ENCODE assay signal across 13 cellular contexts in the genomic region with DNA sequence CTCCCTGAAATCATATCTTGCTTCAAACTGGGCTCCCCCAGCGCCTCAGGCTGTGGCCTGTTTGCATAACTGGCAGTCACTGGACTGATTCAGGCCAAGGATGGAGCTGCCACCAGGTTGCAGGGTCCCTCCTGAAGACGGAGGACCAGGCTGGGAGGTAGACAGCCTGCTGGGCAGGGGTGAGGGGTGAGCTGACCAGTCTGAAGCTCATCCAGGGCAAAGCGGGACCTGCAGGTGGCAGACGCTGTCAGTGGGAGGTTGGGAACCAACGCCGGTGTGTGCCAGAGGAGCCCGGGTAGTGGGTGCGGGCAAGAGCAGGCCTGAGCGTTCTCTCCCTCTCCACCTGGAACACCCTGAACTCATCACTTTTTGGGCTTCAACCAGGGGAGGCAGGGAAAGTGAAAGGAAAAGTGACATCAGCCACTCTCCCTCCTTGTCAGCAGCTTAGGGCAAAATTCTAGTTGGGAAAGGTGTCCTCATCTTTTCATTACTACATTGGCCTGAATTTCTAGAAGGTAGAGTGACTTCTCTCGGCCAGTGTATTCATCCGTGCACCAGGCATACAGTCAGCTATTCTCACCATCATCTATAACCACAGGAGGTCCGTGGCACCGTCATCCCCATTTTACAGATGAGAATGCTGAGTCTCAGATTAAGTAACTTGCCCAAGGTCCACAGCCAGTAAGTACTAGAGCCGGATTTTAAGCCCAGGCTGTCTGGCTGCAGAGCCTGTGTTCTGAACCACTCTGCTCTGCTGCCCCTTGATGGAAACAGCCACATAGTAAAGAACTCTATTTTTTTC.
DNase-seq lines count a peak whose midpoint lies in the region; ATAC-seq and TF ChIP-seq lines count a peak whose summit lies in the region.
"Had no signal": no experiment of that assay in that cellular context is flagged by ENCODE, and none has a peak within 500 bp of the region (broad histone marks: within the 10 kb centered on the region; RNA-seq: fewer than 3 reads in every experiment).

No MANE protein-coding gene starts in this region.

- intact Hi-C loops in activated CD8-positive, alpha-beta T cell treated with anti-CD3 and anti-CD28 coated beads for 36 hours (cut with micrococcal nuclease) = no loop called here
- intact Hi-C loops in spleen (cut with DNase I; ENCODE audit: low total_unique reads) = no loop called here

- no peaks in the 10 kb centered on the region for H3K27me3 Mint-ChIP-seq in activated CD8-positive, alpha-beta memory T cell treated with anti-CD3 and anti-CD28 coated beads, Interleukin-2, amount 10 ng/mL, durations not matched to agents 7 days and 5 days
- H3K27me3 Mint-ChIP-seq in activated CD8-positive, alpha-beta T cell treated with anti-CD3 and anti-CD28 coated beads for 36 hours = no peaks in the 10 kb centered on the region

- no peak for TF ChIP-seq POLR2A in spleen (IDR thresholded peaks at IDR 0.05)

- H3K4me1 ChIP-seq in foreskin keratinocyte = peaks cover 7% of the 10 kb centered on the region
- H3K4me1 ChIP-seq in spleen = peaks cover 23 to 99% (median 81%) of the 10 kb centered on the region in 6 donors

- no peaks in the 10 kb centered on the region for H3K9me3 Mint-ChIP-seq in activated CD8-positive, alpha-beta memory T cell treated with anti-CD3 and anti-CD28 coated beads, Interleukin-2, amount 10 ng/mL, durations not matched to agents 7 days and 5 days (ENCODE audit: low read depth)
- no peaks in the 10 kb centered on the region for H3K9me3 Mint-ChIP-seq in activated CD8-positive, alpha-beta T cell treated with anti-CD3 and anti-CD28 coated beads for 36 hours

- H3K4me1 Mint-ChIP-seq in activated CD8-positive, alpha-beta memory T cell treated with anti-CD3 and anti-CD28 coated beads, Interleukin-2, amount 10 ng/mL, durations not matched to agents 7 days and 5 days = peaks cover 81% of the 10 kb centered on the region
- H3K4me1 Mint-ChIP-seq in activated CD8-positive, alpha-beta T cell treated with anti-CD3 and anti-CD28 coated beads for 36 hours (ENCODE audit: low read depth) = peaks cover 66% of the 10 kb centered on the region

- POLR2A ChIA-PET in activated CD8-positive, alpha-beta T cell treated with anti-CD3 and anti-CD28 coated beads for 36 hours (lab: Charles Lee) = interaction anchor here (0.6 to 0.7 kb wide), 2 partner anchors 11 to 170 kb away, joined by 3 read pairs; no protein-coding TSS in a partner anchor

- no peak for TF ChIP-seq CTCF in activated CD8-positive, alpha-beta T cell treated with anti-CD3 and anti-CD28 coated beads for 36 hours (IDR thresholded peaks at IDR 0.05)
- no peak for TF ChIP-seq CTCF in foreskin keratinocyte (conservative IDR thresholded peaks at IDR 0.05)
- TF ChIP-seq CTCF in spleen (IDR thresholded peaks at IDR 0.05 in 8 of 11, conservative IDR thresholded peaks at IDR 0.05 in 3 of 11) = no peak

- H3K27me3 ChIP-seq in foreskin keratinocyte (no peaks in the 10 kb centered on the region), spleen (replicated peaks in 1 of 7) (no peaks in the 10 kb centered on the region)

- H3K36me3 Mint-ChIP-seq in activated CD8-positive, alpha-beta memory T cell treated with anti-CD3 and anti-CD28 coated beads, Interleukin-2, amount 10 ng/mL, durations not matched to agents 7 days and 5 days = peaks cover 9% of the 10 kb centered on the region
- peaks cover 2% of the 10 kb centered on the region for H3K36me3 Mint-ChIP-seq in activated CD8-positive, alpha-beta T cell treated with anti-CD3 and anti-CD28 coated beads for 36 hours (ENCODE audit: low read depth)

- H3K36me3 ChIP-seq in spleen = no peaks in the 10 kb centered on the region

- WGBS in spleen, 5 donors = 89 to 95% (median 90%) methylated on average over 14 of the region's 14 CpGs

- peak overlapping the region; percentile 62 for H3K27ac Mint-ChIP-seq in activated CD8-positive, alpha-beta memory T cell treated with anti-CD3 and anti-CD28 coated beads, Interleukin-2, amount 10 ng/mL, durations not matched to agents 7 days and 5 days
- H3K27ac Mint-ChIP-seq in activated CD8-positive, alpha-beta T cell treated with anti-CD3 and anti-CD28 coated beads for 36 hours = peak overlapping the region; percentile 23

- DNase-seq in activated CD8-positive, alpha-beta memory T cell treated with anti-CD3 and anti-CD28 coated beads, Interleukin-2, amount 10 ng/mL, durations not matched to agents 7 days and 5 days = no peak
- DNase-seq in activated CD8-positive, alpha-beta memory T cell treated with anti-CD3 and anti-CD28 coated beads, Interleukin-2, amount 50 U/mL, for 4 hours = no peak
- no peak for DNase-seq in activated CD8-positive, alpha-beta T cell treated with anti-CD3 and anti-CD28 coated beads for 36 hours
- peak in 1 of 2 donors; percentile 6 for DNase-seq in foreskin keratinocyte
- no peak for DNase-seq in spleen
- no peak for DNase-seq in inferior parietal cortex (ENCODE audit: extremely low spot score)
- DNase-seq in activated CD4-positive, CD25-positive, alpha-beta regulatory T cell (lab: John Stamatoyannopoulos, UW) = no peak
- no peak for DNase-seq in UCSD-AML1 (lab: John Stamatoyannopoulos, UW; ENCODE audit: unreplicated experiment)
- DNase-seq: head of caudate nucleus; NCI-H1092 treated with DMSO at 0.1 percent for 48 hours; OCI-M1; stimulated activated CD8-positive, alpha-beta memory T cell treated with anti-CD3 and anti-CD28 coated beads, Interleukin-4, amount 100 ng/mL, for 48 hours had no signal

- H3K4me3 Mint-ChIP-seq in activated CD8-positive, alpha-beta memory T cell treated with anti-CD3 and anti-CD28 coated beads, Interleukin-2, amount 10 ng/mL, durations not matched to agents 7 days and 5 days = peak overlapping the region; percentile 16
- H3K4me3 Mint-ChIP-seq in activated CD8-positive, alpha-beta T cell treated with anti-CD3 and anti-CD28 coated beads for 36 hours = no peak overlapping the region

- no peak overlapping the region for H3K4me3 ChIP-seq in spleen

- peaks cover 0 to 2% (median 0%) of the 10 kb centered on the region in 8 donors for H3K9me3 ChIP-seq in spleen

- CTCF ChIA-PET in activated CD8-positive, alpha-beta memory T cell treated with anti-CD3 and anti-CD28 coated beads, Interleukin-2, amount 10 ng/mL, durations not matched to agents 7 days and 5 days (lab: Charles Lee) = interaction anchor here (0.8 to 2.6 kb wide), 4 partner anchors 52 to 357 kb away, joined by 3 to 8 read pairs (median 4); no protein-coding TSS in a partner anchor
- CTCF ChIA-PET in activated CD8-positive, alpha-beta T cell treated with anti-CD3 and anti-CD28 coated beads for 36 hours (lab: Charles Lee) = interaction anchor here (1.0 to 1.5 kb wide), 2 partner anchors 24 to 314 kb away, joined by 3 read pairs; no protein-coding TSS in a partner anchor

- H3K27ac ChIP-seq in foreskin keratinocyte = no peak overlapping the region
- H3K27ac ChIP-seq in spleen = peak overlapping the region in 7 of 8 donors; percentile 13 to 89 (median 76)
- H3K27ac ChIP-seq: parathyroid adenoma had no signal

- ATAC-seq in activated CD8-positive, alpha-beta memory T cell treated with anti-CD3 and anti-CD28 coated beads, Interleukin-2, amount 10 ng/mL, durations not matched to agents 7 days and 5 days = no peak
- ATAC-seq in activated CD8-positive, alpha-beta T cell treated with anti-CD3 and anti-CD28 coated beads for 36 hours = no peak
- ATAC-seq in foreskin keratinocyte = peak; percentile 23
